ENCODE assay signal across 20 cellular contexts in genomic region chr1:111208921-111209320, GRCh38. TPM values are rescaled to one million over a fixed set of nuclear protein-coding genes. Genes with fewer than 3 reads are reported as not detected.
DNase-seq lines count a peak whose midpoint lies in the region; ATAC-seq, FAIRE-seq and TF ChIP-seq lines count a peak whose summit lies in the region.
"Had no signal": no experiment of that assay in that cellular context is flagged by ENCODE, and none has a peak within 500 bp of the region (broad histone marks: within the 10 kb centered on the region; RNA-seq: fewer than 3 reads in every experiment).

No MANE protein-coding gene starts in this region.

- no peaks in the 10 kb centered on the region for H3K79me2 ChIP-seq in PC-3 (ENCODE audit: low read length)
- H3K79me2 ChIP-seq in trophoblast cell (ENCODE audit: control insufficient read depth, insufficient read depth, low read length, poor library complexity), result no peaks in the 10 kb centered on the region

- H3K9me3 ChIP-seq in PC-3 (ENCODE audit: low read length), result no peaks in the 10 kb centered on the region
- no peaks in the 10 kb centered on the region for H3K9me3 ChIP-seq in trophoblast cell (ENCODE audit: insufficient read depth, low read depth, low read length)

- peaks cover 49% of the 10 kb centered on the region for H3K4me1 Mint-ChIP-seq in activated CD4-positive, alpha-beta T cell treated with anti-CD3 and anti-CD28 coated beads, Interleukin-2, amount 10 ng/mL, durations not matched to agents 24 days and 14 days

- POLR2A ChIA-PET in PC-3 (lab: Charles Lee; ENCODE audit: unreplicated experiment), result no interaction called here

- H3K18ac ChIP-seq in trophoblast cell (ENCODE audit: low read length), result no peak overlapping the region

- H3K4me3 ChIP-seq in PC-3 (ENCODE audit: low read length) (no peak overlapping the region), trophoblast cell (ENCODE audit: low read depth, low read length) (no peak overlapping the region)
- H3K4me3 ChIP-seq: GM23248 had no signal

- BruUV-seq in PC-3 (replicated peaks; lab: Mats Ljungman, UMichigan), result no TSS peak

- H3K79me1 ChIP-seq in trophoblast cell (ENCODE audit: low read length), result peaks cover 22% of the 10 kb centered on the region

- no peak overlapping the region for H4K91ac ChIP-seq in trophoblast cell (ENCODE audit: low read depth, low read length)

- TF ChIP-seq CTCF in PC-3 (conservative IDR thresholded peaks at IDR 0.05; ENCODE audit: low read depth, low read length), result no peak

- no peak overlapping the region for H2AFZ ChIP-seq in PC-3 (ENCODE audit: low read length)
- H2AFZ ChIP-seq in trophoblast cell (ENCODE audit: insufficient read depth, low read length, poor library complexity), result no peak overlapping the region
- H2AFZ ChIP-seq: GM23248 had no signal

- H2AK5ac ChIP-seq in trophoblast cell (ENCODE audit: low read length), result peak overlapping the region; percentile 53

- H2BK12ac ChIP-seq in trophoblast cell (ENCODE audit: low read length), result peak overlapping the region; percentile 71

- no peak overlapping the region for H3K23ac ChIP-seq in trophoblast cell (ENCODE audit: low read length)

- H4K8ac ChIP-seq in trophoblast cell (ENCODE audit: low read depth, low read length), result no peak overlapping the region

- FAIRE-seq in GM12891 (lab: Jason Lieb, UNC), result peak; percentile 45
- FAIRE-seq: GM12892, GM18507 had no signal

- no peak overlapping the region for H2BK5ac ChIP-seq in trophoblast cell (ENCODE audit: low read depth, low read length, poor library complexity)

- H3K4me1 ChIP-seq in PC-3 (ENCODE audit: insufficient read depth, low read length) (peaks cover 11% of the 10 kb centered on the region; the same call in 1 of the 2 replicates), trophoblast cell (ENCODE audit: control insufficient read depth in 1 of 2, insufficient read depth in 2 of 2, low read length in 2 of 2) (peaks cover 7 to 10% of the 10 kb centered on the region in 2 experiments)

- no peaks in the 10 kb centered on the region for H3K9me2 ChIP-seq in PC-3 (replicated peaks; ENCODE audit: low read length)

- peak overlapping the region; percentile 41 for H2BK120ac ChIP-seq in trophoblast cell (ENCODE audit: insufficient read depth, low read length, poor library complexity)

- H3K9ac ChIP-seq in PC-3 (ENCODE audit: low read length), result no peak overlapping the region
- H3K9ac ChIP-seq in trophoblast cell (ENCODE audit: low read length), result no peak overlapping the region
- H3K9ac ChIP-seq: GM23248 had no signal

- no peaks in the 10 kb centered on the region for H4K20me1 ChIP-seq in PC-3 (ENCODE audit: low read length)

- H3K27ac Mint-ChIP-seq in activated CD4-positive, alpha-beta T cell treated with anti-CD3 and anti-CD28 coated beads, Interleukin-2, amount 10 ng/mL, durations not matched to agents 24 days and 14 days, result no peak overlapping the region

- intact Hi-C loops in PC-3 (cut with micrococcal nuclease), result no loop called here
- intact Hi-C loops in activated CD4-positive, alpha-beta T cell treated with anti-CD3 and anti-CD28 coated beads, Interleukin-2, amount 10 ng/mL, durations not matched to agents 24 days and 14 days (cut with micrococcal nuclease), result no loop called here

- WGBS in trophoblast cell (ENCODE audit: extremely low coverage, insufficient coverage, insufficient read length), result no CpG with 5 or more reads among the region's 1 CpG

- no peaks in the 10 kb centered on the region for H3K36me3 Mint-ChIP-seq in activated CD4-positive, alpha-beta T cell treated with anti-CD3 and anti-CD28 coated beads, Interleukin-2, amount 10 ng/mL, durations not matched to agents 24 days and 14 days (ENCODE audit: low read depth)

- TF ChIP-seq POLR2A in GM12891 (IDR thresholded peaks at IDR 0.05; ENCODE audit: low read depth, low read length), result no peak

- H3K36me3 ChIP-seq in PC-3 (ENCODE audit: low read depth, low read length), result no peaks in the 10 kb centered on the region
- no peaks in the 10 kb centered on the region for H3K36me3 ChIP-seq in trophoblast cell (ENCODE audit: control insufficient read depth in 1 of 2, insufficient read depth in 2 of 2, low read length in 2 of 2)

- no peaks in the 10 kb centered on the region for H3K9me3 Mint-ChIP-seq in activated CD4-positive, alpha-beta T cell treated with anti-CD3 and anti-CD28 coated beads, Interleukin-2, amount 10 ng/mL, durations not matched to agents 24 days and 14 days

- H3K14ac ChIP-seq in trophoblast cell (ENCODE audit: low read length), result no peak overlapping the region

- no peak overlapping the region for H3K27ac ChIP-seq in PC-3 (ENCODE audit: low read length)
- H3K27ac ChIP-seq in epithelial cell of prostate, result peak overlapping the region; percentile 64
- H3K27ac ChIP-seq in trophoblast cell (ENCODE audit: low read depth, low read length), result no peak overlapping the region
- H3K27ac ChIP-seq: GM23248 had no signal

- no peak overlapping the region for H4K12ac ChIP-seq in trophoblast cell (ENCODE audit: low read depth, low read length)

- H3K27me3 ChIP-seq in PC-3 (ENCODE audit: low read length) (no peaks in the 10 kb centered on the region), trophoblast cell (ENCODE audit: insufficient read depth, low read length) (no peaks in the 10 kb centered on the region)

- no peak overlapping the region for H3K4me3 Mint-ChIP-seq in activated CD4-positive, alpha-beta T cell treated with anti-CD3 and anti-CD28 coated beads, Interleukin-2, amount 10 ng/mL, durations not matched to agents 24 days and 14 days

- H3K4ac ChIP-seq in trophoblast cell (ENCODE audit: low read depth, low read length), result no peak overlapping the region

- no peak for DNase-seq in GM12891 (ENCODE audit: insufficient read length, low spot score)
- DNase-seq in PC-3, result peak; percentile 58
- DNase-seq in epithelial cell of prostate (ENCODE audit: low read depth, low spot score), result no peak
- DNase-seq in trophoblast cell, result peak; percentile 92 to 93
- DNase-seq in NOMO-1 (lab: John Stamatoyannopoulos, UW; ENCODE audit: unreplicated experiment in 2 of 2), result no peak
- DNase-seq in activated CD4-positive, alpha-beta T cell treated with anti-CD3 and anti-CD28 coated beads, Interleukin-2, amount 10 ng/mL, durations not matched to agents 24 days and 14 days, result no peak
- DNase-seq: C1 segment of cervical spinal cord, EL, GM23248, HCEC 1CT, KBM-7, NCI-H1417, NCI-H187, NCI-H345, NCI-H524 treated with DMSO at 0.1 percent for 48 hours, Right ventricle myocardium superior, SW 1271 had no signal

- H3K27me3 Mint-ChIP-seq in activated CD4-positive, alpha-beta T cell treated with anti-CD3 and anti-CD28 coated beads, Interleukin-2, amount 10 ng/mL, durations not matched to agents 24 days and 14 days, result no peaks in the 10 kb centered on the region

- no peaks in the 10 kb centered on the region for H3F3A ChIP-seq in PC-3 (ENCODE audit: low read length, unreplicated experiment)

- CTCF ChIA-PET in PC-3 (lab: Charles Lee), result no interaction called here

- no peak overlapping the region for H3K4me2 ChIP-seq in PC-3 (ENCODE audit: low read length)
- H3K4me2 ChIP-seq in trophoblast cell (ENCODE audit: low read length), result no peak overlapping the region

- ATAC-seq in PC-3 (peak; percentile 36; the same call in 1 of the 2 replicates), HG03565 (IDR thresholded peaks at IDR 0.05; ENCODE audit: unreplicated experiment) (no peak)

TF ChIP-seq in GM12891, 5 proteins besides CTCF, POLR2A, EP300 and RAD21:
- TF ChIP-seq SPI1 (IDR thresholded peaks at IDR 0.05; ENCODE audit: low read depth, low read length), result no peak
- no peak for TF ChIP-seq TAF1 (IDR thresholded peaks at IDR 0.05; ENCODE audit: low read depth, low read length)
- TF ChIP-seq PAX5 (IDR thresholded peaks at IDR 0.05; ENCODE audit: insufficient read depth, low read length, severe bottlenecking), result no peak
- no peak for TF ChIP-seq POU2F2 (IDR thresholded peaks at IDR 0.05; ENCODE audit: low read depth, low read length)
- no peak for TF ChIP-seq POLR2AphosphoS5 (IDR thresholded peaks at IDR 0.05; ENCODE audit: low read depth, low read length)

RNA-seq across cellular contexts. Expression of gene DENND2D, which starts 8.5 kb away (rescaled TPM):
- polyA plus RNA-seq in GM12891 (2012; ENCODE audit: low read depth, missing spikeins), result 33.0 TPM
- total RNA-seq in PC-3 (2014; rRNA removed), result 3.2 and 4.0 TPM in 2 replicates
- 4.9 and 5.1 TPM in 2 replicates for polyA plus RNA-seq in trophoblast cell (2013)
- 175 and 180 TPM in 2 replicates for total RNA-seq in activated CD4-positive, alpha-beta T cell treated with anti-CD3 and anti-CD28 coated beads, Interleukin-2, amount 10 ng/mL, durations not matched to agents 24 days and 14 days

RNA-seq across cellular contexts. Expression of gene CHI3L2, which starts 18.6 kb away (rescaled TPM):
- polyA plus RNA-seq in GM12891 (2012; ENCODE audit: low read depth, missing spikeins), result 273 TPM
- 0.55 TPM in 1 of 2 replicates, not detected in the other for total RNA-seq in PC-3 (2014; rRNA removed)
- polyA plus RNA-seq in trophoblast cell (2013), result 1.3 and 1.8 TPM in 2 replicates
- 2.3 and 3.9 TPM in 2 replicates for total RNA-seq in activated CD4-positive, alpha-beta T cell treated with anti-CD3 and anti-CD28 coated beads, Interleukin-2, amount 10 ng/mL, durations not matched to agents 24 days and 14 days
- total RNA-seq: GM23248 had no signal

Comparison
In these comparisons a context has a peak if more than half of its experiments do, and no peak if none do; other contexts are left out.
1. DNase-seq: peak in PC-3 (single experiment) and trophoblast cell (2 of 2); none in GM12891 (single experiment), epithelial cell of prostate (single experiment), NOMO-1 (0 of 2) and activated CD4-positive, alpha-beta T cell treated with anti-CD3 and anti-CD28 coated beads, Interleukin-2, amount 10 ng/mL, durations not matched to agents 24 days and 14 days (single experiment).
2. RNA of gene DENND2D, which starts 8.5 kb away (total RNA-seq): 175 to 180 TPM in activated CD4-positive, alpha-beta T cell treated with anti-CD3 and anti-CD28 coated beads, Interleukin-2, amount 10 ng/mL, durations not matched to agents 24 days and 14 days; 3.2 to 4.0 TPM in PC-3; every median in the first group is over 10 times any median in the second.